In genomic region chr2:138942466-138942865, GRCh38 we compare ENCODE assay signal across 1 cellular context.
TF ChIP-seq lines count a peak whose summit lies in the region.

No MANE protein-coding gene starts in this region.

TF ChIP-seq in HepG2, 621 proteins besides CTCF, POLR2A, EP300 and RAD21 (continued from another document and continues in another):
- peak; percentile 95 for TF ChIP-seq ZNF281 (CRISPR knock-in tag; IDR thresholded peaks at IDR 0.05; ENCODE audit: borderline replicate concordance)
- no peak for TF ChIP-seq ZNF598 (CRISPR knock-in tag; IDR thresholded peaks at IDR 0.05; ENCODE audit: borderline replicate concordance)
- TF ChIP-seq HDAC2 (CRISPR knock-in tag; IDR thresholded peaks at IDR 0.05) = peak; percentile 60; the same call in 1 of the 2 replicates
- no peak for TF ChIP-seq ZNF3 (CRISPR knock-in tag; IDR thresholded peaks at IDR 0.05)
- TF ChIP-seq ZNF441 (CRISPR knock-in tag; IDR thresholded peaks at IDR 0.05; ENCODE audit: borderline replicate concordance) = no peak
- 0 out of 2 replicates have a peak, but pooled peaks have one; percentile 28 for TF ChIP-seq RNF2 (conservative IDR thresholded peaks at IDR 0.05; ENCODE audit: low read depth)
- peak; percentile 65; the same call in 1 of the 2 replicates for TF ChIP-seq PRDM10 (CRISPR knock-in tag; IDR thresholded peaks at IDR 0.05; ENCODE audit: low read depth)
- TF ChIP-seq FOSL1 (CRISPR knock-in tag; IDR thresholded peaks at IDR 0.05; ENCODE audit: borderline replicate concordance) = no peak
- no peak for TF ChIP-seq ZBTB10 (CRISPR knock-in tag; IDR thresholded peaks at IDR 0.05; ENCODE audit: borderline replicate concordance)
- TF ChIP-seq ZKSCAN1 (IDR thresholded peaks at IDR 0.05; ENCODE audit: low read length) = no peak
- TF ChIP-seq FUBP1 (CRISPR knock-in tag; IDR thresholded peaks at IDR 0.05; ENCODE audit: borderline replicate concordance) = no peak
- TF ChIP-seq MTF1 (CRISPR knock-in tag; IDR thresholded peaks at IDR 0.05) = no peak
- TF ChIP-seq ZNF251 (CRISPR knock-in tag; IDR thresholded peaks at IDR 0.05) = no peak
- TF ChIP-seq PAWR (CRISPR knock-in tag; IDR thresholded peaks at IDR 0.05; ENCODE audit: borderline replicate concordance) = no peak
- no peak for TF ChIP-seq NFE2L2 (IDR thresholded peaks at IDR 0.05; ENCODE audit: low read length)
- TF ChIP-seq RBAK (CRISPR knock-in tag; IDR thresholded peaks at IDR 0.05) = peak; percentile 93
- TF ChIP-seq, protein P1, sequence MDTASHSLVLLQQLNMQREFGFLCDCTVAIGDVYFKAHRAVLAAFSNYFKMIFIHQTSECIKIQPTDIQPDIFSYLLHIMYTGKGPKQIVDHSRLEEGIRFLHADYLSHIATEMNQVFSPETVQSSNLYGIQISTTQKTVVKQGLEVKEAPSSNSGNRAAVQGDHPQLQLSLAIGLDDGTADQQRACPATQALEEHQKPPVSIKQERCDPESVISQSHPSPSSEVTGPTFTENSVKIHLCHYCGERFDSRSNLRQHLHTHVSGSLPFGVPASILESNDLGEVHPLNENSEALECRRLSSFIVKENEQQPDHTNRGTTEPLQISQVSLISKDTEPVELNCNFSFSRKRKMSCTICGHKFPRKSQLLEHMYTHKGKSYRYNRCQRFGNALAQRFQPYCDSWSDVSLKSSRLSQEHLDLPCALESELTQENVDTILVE (CRISPR knock-in tag; IDR thresholded peaks at IDR 0.05) = peak; percentile 36; the same call in 1 of the 2 replicates
- 0 out of 2 replicates have a peak, but pooled peaks have one; percentile 15 for TF ChIP-seq FOSL2 (CRISPR knock-in tag; IDR thresholded peaks at IDR 0.05)
- no peak for TF ChIP-seq ZNF136 (CRISPR knock-in tag; IDR thresholded peaks at IDR 0.05; ENCODE audit: low read depth)
- TF ChIP-seq ZNF101 (CRISPR knock-in tag; IDR thresholded peaks at IDR 0.05; ENCODE audit: borderline replicate concordance, low read depth) = no peak
- TF ChIP-seq ZNF841 (CRISPR knock-in tag; IDR thresholded peaks at IDR 0.05; ENCODE audit: borderline replicate concordance) = no peak
- TF ChIP-seq ZNF367 (CRISPR knock-in tag; IDR thresholded peaks at IDR 0.05; ENCODE audit: borderline replicate concordance) = no peak
- no peak for TF ChIP-seq MED13 (CRISPR knock-in tag; IDR thresholded peaks at IDR 0.05)
- TF ChIP-seq SMARCC2 (IDR thresholded peaks at IDR 0.05) = no peak
- TF ChIP-seq HNRNPUL1 (IDR thresholded peaks at IDR 0.05; ENCODE audit: low read depth, low read length) = no peak
- TF ChIP-seq ZBTB43 (CRISPR knock-in tag; conservative IDR thresholded peaks at IDR 0.05) = no peak
- no peak for TF ChIP-seq NCOR1 (IDR thresholded peaks at IDR 0.05; ENCODE audit: borderline replicate concordance, low read length)
- no peak for TF ChIP-seq WIZ (CRISPR knock-in tag; IDR thresholded peaks at IDR 0.05)
- TF ChIP-seq NFRKB (IDR thresholded peaks at IDR 0.05) = no peak
- no peak for TF ChIP-seq ZNF644 (CRISPR knock-in tag; IDR thresholded peaks at IDR 0.05; ENCODE audit: low read depth)
- TF ChIP-seq CHD4 (IDR thresholded peaks at IDR 0.05; ENCODE audit: borderline replicate concordance, low read length) = no peak
- peak; percentile 82 for TF ChIP-seq ZFX (CRISPR knock-in tag; IDR thresholded peaks at IDR 0.05; ENCODE audit: low read depth)
- peak; percentile 40; the same call in 1 of the 2 replicates for TF ChIP-seq ZNF350 (CRISPR knock-in tag; IDR thresholded peaks at IDR 0.05; ENCODE audit: borderline replicate concordance, low read depth)
- no peak for TF ChIP-seq NFE2 (CRISPR knock-in tag; IDR thresholded peaks at IDR 0.05)
- peak; percentile 14; the same call in 1 of the 2 replicates for TF ChIP-seq BCL6 (CRISPR knock-in tag; IDR thresholded peaks at IDR 0.05)
- TF ChIP-seq, protein P2, sequence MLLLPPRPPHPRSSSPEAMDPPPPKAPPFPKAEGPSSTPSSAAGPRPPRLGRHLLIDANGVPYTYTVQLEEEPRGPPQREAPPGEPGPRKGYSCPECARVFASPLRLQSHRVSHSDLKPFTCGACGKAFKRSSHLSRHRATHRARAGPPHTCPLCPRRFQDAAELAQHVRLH (CRISPR knock-in tag; IDR thresholded peaks at IDR 0.05; ENCODE audit: borderline replicate concordance, low read depth) = no peak
- TF ChIP-seq ZFY (CRISPR knock-in tag; IDR thresholded peaks at IDR 0.05) = peak; percentile 73; the same call in 1 of the 2 replicates
- no peak for TF ChIP-seq AGO1 (IDR thresholded peaks at IDR 0.05; ENCODE audit: low read depth, low read length, poor library complexity, severe bottlenecking)
- TF ChIP-seq PCBP1 (IDR thresholded peaks at IDR 0.05; ENCODE audit: borderline replicate concordance, low read depth, low read length) = no peak
- TF ChIP-seq ZBTB42 (CRISPR knock-in tag; IDR thresholded peaks at IDR 0.05) = no peak
- TF ChIP-seq ZNF451 (CRISPR knock-in tag; IDR thresholded peaks at IDR 0.05) = no peak
- TF ChIP-seq FOXJ3 (CRISPR knock-in tag; IDR thresholded peaks at IDR 0.05; ENCODE audit: borderline replicate concordance) = peak; percentile 66; the same call in 1 of the 2 replicates
- TF ChIP-seq HOXA5 (CRISPR knock-in tag; IDR thresholded peaks at IDR 0.05) = no peak
- peak; percentile 5; the same call in 1 of the 2 replicates for TF ChIP-seq THAP9 (CRISPR knock-in tag; IDR thresholded peaks at IDR 0.05; ENCODE audit: borderline replicate concordance)
- TF ChIP-seq JUN (CRISPR knock-in tag; IDR thresholded peaks at IDR 0.05) = no peak
- no peak for TF ChIP-seq FOXP1 (IDR thresholded peaks at IDR 0.05)
- TF ChIP-seq FOXP1 (CRISPR knock-in tag; IDR thresholded peaks at IDR 0.05) = 0 out of 2 replicates have a peak, but pooled peaks have one; percentile 40
- TF ChIP-seq ZNF710 (CRISPR knock-in tag; IDR thresholded peaks at IDR 0.05; ENCODE audit: borderline replicate concordance) = no peak
